ENCODE assay signal across 12 cellular contexts in genomic region chr2:233059547-233059796, GRCh38. TPM values are rescaled to one million over a fixed set of nuclear protein-coding genes. Genes with fewer than 3 reads are reported as not detected.
A peak's percentile ranks its signal among the peaks of the same experiment; 100 is the strongest.
DNase-seq lines count a peak whose midpoint lies in the region; ATAC-seq and TF ChIP-seq lines count a peak whose summit lies in the region.
"Had no signal": no experiment of that assay in that cellular context is flagged by ENCODE, and none has a peak within 500 bp of the region (broad histone marks: within the 10 kb centered on the region; RNA-seq: fewer than 3 reads in every experiment).

No MANE protein-coding gene starts in this region.

- DNase-seq in GM10266 (ENCODE audit: extremely low spot score) (no peak), epidermal melanocyte (ENCODE audit: insufficient read length, low spot score) (no peak), posterior cingulate gyrus (no peak), SJCRH30 (no peak)
- DNase-seq: brain microvascular endothelial cell, NCI-H510A had no signal

- intact Hi-C loops in posterior cingulate gyrus (cut with DNase I), result loop anchor here (10.0 kb wide), 1 partner anchor 455 kb away; no protein-coding TSS in a partner anchor

- H3K36me3 ChIP-seq in KOPT-K1 (ENCODE audit: insufficient read depth, low read length) (peaks cover 23% of the 10 kb centered on the region), duodenal mucosa (ENCODE audit: control insufficient read depth in 1 of 2, insufficient read depth in 2 of 2, low read length in 2 of 2) (no peaks in the 10 kb centered on the region), skeletal muscle tissue (ENCODE audit: control insufficient read depth in 3 of 3, insufficient read depth in 3 of 3, low read length in 3 of 3) (no peaks in the 10 kb centered on the region), SJCRH30 (no peaks in the 10 kb centered on the region)
- H3K36me3 ChIP-seq: brain microvascular endothelial cell had no signal

- no peaks in the 10 kb centered on the region for H3K9me3 ChIP-seq in KOPT-K1 (ENCODE audit: insufficient read depth, low read length, poor library complexity, severe bottlenecking)
- no peaks in the 10 kb centered on the region for H3K9me3 ChIP-seq in duodenal mucosa (ENCODE audit: control insufficient read depth in 1 of 2, low read length in 2 of 2)
- no peaks in the 10 kb centered on the region for H3K9me3 ChIP-seq in skeletal muscle tissue (ENCODE audit: control insufficient read depth in 3 of 3, low read length in 3 of 3)
- no peaks in the 10 kb centered on the region for H3K9me3 ChIP-seq in SJCRH30 (replicated peaks)

- ATAC-seq in HG03097 (IDR thresholded peaks at IDR 0.05; ENCODE audit: low FRiP score, unreplicated experiment), result no peak

- H3K27ac ChIP-seq in KOPT-K1 (ENCODE audit: low read depth, low read length, poor library complexity, severe bottlenecking) (peak overlapping the region; percentile 99), duodenal mucosa (ENCODE audit: low read depth, low read length) (peak overlapping the region; percentile 67), skeletal muscle tissue (ENCODE audit: low read depth, low read length) (peak overlapping the region; percentile 72), SJCRH30 (no peak overlapping the region)
- H3K27ac ChIP-seq: brain microvascular endothelial cell, hepatocyte, VCaP had no signal

- H3K4me3 ChIP-seq in duodenal mucosa (ENCODE audit: low read depth in 1 of 2, low read length in 2 of 2) (peak overlapping the region; percentile 63 to 76), skeletal muscle tissue (ENCODE audit: low read length in 3 of 3) (peak overlapping the region in 1 of 3 donors; percentile 66), SJCRH30 (no peak overlapping the region)
- H3K4me3 ChIP-seq: hepatocyte had no signal

- H3K27me3 ChIP-seq in duodenal mucosa (ENCODE audit: control insufficient read depth in 1 of 2, insufficient read depth in 2 of 2, low read length in 2 of 2) (no peaks in the 10 kb centered on the region), skeletal muscle tissue (ENCODE audit: control insufficient read depth in 3 of 3, insufficient read depth in 3 of 3, low read length in 3 of 3) (no peaks in the 10 kb centered on the region), SJCRH30 (no peaks in the 10 kb centered on the region)
- H3K27me3 ChIP-seq: brain microvascular endothelial cell, hepatocyte had no signal

- H3K9ac ChIP-seq in duodenal mucosa (ENCODE audit: low read depth in 1 of 2, low read length in 2 of 2) (peak overlapping the region in 1 of 2 donors; percentile 40), skeletal muscle tissue (ENCODE audit: low read depth in 1 of 3, low read length in 3 of 3) (peak overlapping the region in 1 of 3 donors; percentile 66)

- H3K4me1 ChIP-seq in duodenal mucosa (ENCODE audit: control insufficient read depth in 1 of 2, insufficient read depth in 2 of 2, low read length in 2 of 2) (peaks cover 35 to 48% of the 10 kb centered on the region in 2 donors), skeletal muscle tissue (ENCODE audit: control insufficient read depth in 3 of 3, insufficient read depth in 3 of 3, low read length in 3 of 3) (peaks cover 22 to 36% (median 34%) of the 10 kb centered on the region in 3 donors), SJCRH30 (peaks cover 10% of the 10 kb centered on the region; the same call in 1 of the 2 replicates)

- peak; percentile 71 for TF ChIP-seq CTCF in GM10266 (IDR thresholded peaks at IDR 0.05; ENCODE audit: control insufficient read depth, insufficient read depth, low read depth, missing control alignments)

RNA-seq across cellular contexts. Expression of gene INPP5D, which starts 0.7 kb away (rescaled TPM):
- 8.4 TPM for total RNA-seq in skeletal muscle tissue
- 0.47 and 0.68 TPM in 2 replicates for total RNA-seq in SJCRH30 (2014; rRNA removed; shearing (Covaris generic))

RNA-seq across cellular contexts. Expression of gene NEU2, which starts 27.0 kb away (rescaled TPM):
- not detected for total RNA-seq in skeletal muscle tissue
- total RNA-seq in SJCRH30 (2014; rRNA removed; shearing (Covaris generic)), result not detected in 2 replicates
- total RNA-seq: hepatocyte had no signal

RNA-seq across cellular contexts. Expression of gene NGEF, which starts 46.4 kb away (rescaled TPM):
- 2.6 TPM for total RNA-seq in skeletal muscle tissue
- not detected in 2 replicates for total RNA-seq in SJCRH30 (2014; rRNA removed; shearing (Covaris generic))
